In genomic region chr5:30605693-30606268, GRCh38 we compare ENCODE assay signal across 1 cellular context.
TF ChIP-seq lines count a peak whose summit lies in the region.

No MANE protein-coding gene starts in this region.

TF ChIP-seq in liver, 16 proteins besides CTCF, POLR2A, EP300 and RAD21 (continued from another document):
- peak; percentile 46 for TF ChIP-seq ATF3 (IDR thresholded peaks at IDR 0.05)
- no peak for TF ChIP-seq TAF1 (conservative IDR thresholded peaks at IDR 0.05)
- no peak for TF ChIP-seq NR2F2 (IDR thresholded peaks at IDR 0.05)
- TF ChIP-seq RXRA (IDR thresholded peaks at IDR 0.05): peak; percentile 57 to 82
